Comparison of ENCODE assay signal across 8 cellular contexts in genomic region chr18:63317982-63318881, GRCh38. TPM values are rescaled to one million over a fixed set of nuclear protein-coding genes. Genes with fewer than 3 reads are reported as not detected.
DNase-seq lines count a peak whose midpoint lies in the region; ATAC-seq and TF ChIP-seq lines count a peak whose summit lies in the region.

No MANE protein-coding gene starts in this region.

- H3K27me3 Mint-ChIP-seq in neural progenitor cell (ENCODE audit: insufficient read depth, low read depth): peaks cover 13% of the 10 kb centered on the region

- peak; percentile 43 for ATAC-seq in HG03066 (IDR thresholded peaks at IDR 0.05; ENCODE audit: low read depth, unreplicated experiment)

- H3K4me3 Mint-ChIP-seq in neural progenitor cell: peak overlapping the region; percentile 95

- H3K9ac ChIP-seq in fibroblast of lung (ENCODE audit: insufficient read depth, low read length): no peak overlapping the region
- no peak overlapping the region for H3K9ac ChIP-seq in neural progenitor cell
- peak overlapping the region; percentile 2 to 89 (median 82) for H3K9ac ChIP-seq in subcutaneous abdominal adipose tissue (ENCODE audit: low read length in 5 of 5)

- no peaks in the 10 kb centered on the region for H3K9me3 Mint-ChIP-seq in neural progenitor cell

- CTCF ChIA-PET in AG04449 (lab: Yijun Ruan, JAX): interaction anchor here (0.7 to 3.8 kb wide), 15 partner anchors 10 to 306 kb away, joined by 3 to 36 read pairs (median 5); no protein-coding TSS in a partner anchor

- H3K36me3 ChIP-seq in fibroblast of lung (ENCODE audit: control insufficient read depth, insufficient read depth, low read length): no peaks in the 10 kb centered on the region
- H3K36me3 ChIP-seq in neural progenitor cell: no peaks in the 10 kb centered on the region
- H3K36me3 ChIP-seq in subcutaneous abdominal adipose tissue (ENCODE audit: control insufficient read depth in 5 of 5, insufficient read depth in 5 of 5, low read length in 5 of 5): no peaks in the 10 kb centered on the region

- peak overlapping the region; percentile 41 for H2AFZ ChIP-seq in fibroblast of lung (ENCODE audit: low read length)
- H2AFZ ChIP-seq in neural progenitor cell (replicated peaks): peak overlapping the region; percentile 62

- H4K20me1 ChIP-seq in fibroblast of lung (ENCODE audit: control insufficient read depth, extremely low read depth, insufficient read depth, low read length): no peaks in the 10 kb centered on the region
- peaks cover 8% of the 10 kb centered on the region for H4K20me1 ChIP-seq in neural progenitor cell (ENCODE audit: low read depth)

- peaks cover 3% of the 10 kb centered on the region for H3K4me1 ChIP-seq in fibroblast of lung (ENCODE audit: control insufficient read depth, extremely low read depth, insufficient read depth, low read length)
- peaks cover 12% of the 10 kb centered on the region for H3K4me1 ChIP-seq in neural progenitor cell
- peaks cover 0 to 69% (median 61%) of the 10 kb centered on the region in 5 donors for H3K4me1 ChIP-seq in subcutaneous abdominal adipose tissue (ENCODE audit: control insufficient read depth in 5 of 5, insufficient read depth in 5 of 5, low read length in 5 of 5)

- H3K4me2 ChIP-seq in fibroblast of lung (ENCODE audit: extremely low read depth, insufficient read depth, low read length) (peak overlapping the region; percentile 93), neural progenitor cell (peak overlapping the region; percentile 81)

- peaks cover 37% of the 10 kb centered on the region for H3K4me1 Mint-ChIP-seq in neural progenitor cell

- TF ChIP-seq POLR2A in GM18526 (IDR thresholded peaks at IDR 0.05; ENCODE audit: extremely low read depth, insufficient read length): peak; percentile 58

- H3F3A ChIP-seq in neural progenitor cell (ENCODE audit: low read depth): peaks cover 32% of the 10 kb centered on the region

- POLR2A ChIA-PET in AG04449 (lab: Yijun Ruan, JAX): no interaction called here

- H3K27ac Mint-ChIP-seq in neural progenitor cell: no peak overlapping the region

- H3K9me3 ChIP-seq in fibroblast of lung (ENCODE audit: control insufficient read depth, insufficient read depth, low read depth, low read length) (no peaks in the 10 kb centered on the region), neural progenitor cell (ENCODE audit: low read depth) (no peaks in the 10 kb centered on the region), subcutaneous abdominal adipose tissue (ENCODE audit: control insufficient read depth in 5 of 5, low read length in 5 of 5) (no peaks in the 10 kb centered on the region)

- H3K79me2 ChIP-seq in fibroblast of lung (ENCODE audit: control insufficient read depth, insufficient read depth, low read length): no peaks in the 10 kb centered on the region
- no peaks in the 10 kb centered on the region for H3K79me2 ChIP-seq in neural progenitor cell (ENCODE audit: low read depth)

- H3K27me3 ChIP-seq in fibroblast of lung (ENCODE audit: control insufficient read depth, insufficient read depth, low read length) (no peaks in the 10 kb centered on the region), neural progenitor cell (peaks cover 63% of the 10 kb centered on the region), subcutaneous abdominal adipose tissue (ENCODE audit: control insufficient read depth in 5 of 5, insufficient read depth in 4 of 5, low read length in 5 of 5) (no peaks in the 10 kb centered on the region)

- peaks cover 7% of the 10 kb centered on the region for H3K36me3 Mint-ChIP-seq in neural progenitor cell

- H3K27ac ChIP-seq in fibroblast of lung (ENCODE audit: insufficient read depth, low read length) (no peak overlapping the region), neural progenitor cell (no peak overlapping the region), subcutaneous abdominal adipose tissue (ENCODE audit: low read depth, low read length) (peak overlapping the region; percentile 95)

- peak overlapping the region; percentile 76 for H3K4me3 ChIP-seq in AG04449 (ENCODE audit: low read depth, low read length)
- H3K4me3 ChIP-seq in fibroblast of lung (replicated peaks in 1 of 4; ENCODE audit: control extremely low read depth in 1 of 4, insufficient read depth in 1 of 4, low read depth in 3 of 4, low read length in 4 of 4): peak overlapping the region; percentile 80 to 83 (median 82)
- H3K4me3 ChIP-seq in neural progenitor cell: peak overlapping the region; percentile 61
- H3K4me3 ChIP-seq in subcutaneous abdominal adipose tissue (ENCODE audit: low read depth in 1 of 5, low read length in 5 of 5): peak overlapping the region; percentile 78 to 94 (median 89)

- DNase-seq in AG04449 (ENCODE audit: low read depth, low spot score) (no peak), NK-92 (lab: John Stamatoyannopoulos, UW; ENCODE audit: unreplicated experiment) (peak; percentile 13), activated T-cell treated with anti-CD3 and anti-CD28 coated beads for 48 hours (ENCODE audit: low read depth) (peak; percentile 81), fibroblast of lung (ENCODE audit: low read depth in 2 of 2) (no peak), neural progenitor cell (ENCODE audit: low spot score) (peak; percentile 78)

- peak; percentile 46 for TF ChIP-seq CTCF in AG04449 (IDR thresholded peaks at IDR 0.05; ENCODE audit: insufficient read depth, low read length, missing control alignments)
- TF ChIP-seq CTCF in fibroblast of lung (conservative IDR thresholded peaks at IDR 0.05 in 1 of 2, IDR thresholded peaks at IDR 0.05 in 1 of 2; ENCODE audit: low read depth in 1 of 2, low read length in 2 of 2): peak; percentile 59 to 62
- peak; percentile 66 for TF ChIP-seq CTCF in neural progenitor cell (IDR thresholded peaks at IDR 0.05)

RNA-seq across cellular contexts. Expression of gene BCL2, which starts 1.3 kb away (rescaled TPM):
- 3.6 and 9.0 TPM in 2 replicates for total RNA-seq in fibroblast of lung
- polyA plus RNA-seq in fibroblast of lung: 1.4 and 1.5 TPM in 2 replicates
- 1.1 and 1.5 TPM in 2 replicates for polyA plus RNA-seq in fibroblast of lung (2012)
- 0.43 and 0.82 TPM in 2 replicates for polyA minus RNA-seq in fibroblast of lung (ENCODE audit: low replicate concordance)
- total RNA-seq in neural progenitor cell (ENCODE audit: low replicate concordance): 4.2 and 4.9 TPM in 2 replicates

RNA-seq across cellular contexts. Expression of gene KDSR, which starts 48.8 kb away (rescaled TPM):
- 42.6 and 43.3 TPM in 2 replicates for total RNA-seq in fibroblast of lung
- polyA plus RNA-seq in fibroblast of lung: 54.1 and 61.8 TPM in 2 replicates
- 44.2 and 54.7 TPM in 2 replicates for polyA plus RNA-seq in fibroblast of lung (2012)
- polyA minus RNA-seq in fibroblast of lung (ENCODE audit: low replicate concordance): 42.8 and 193 TPM in 2 replicates
- 20.6 and 21.2 TPM in 2 replicates for total RNA-seq in neural progenitor cell (ENCODE audit: low replicate concordance)

Comparison
In these comparisons a context has a peak if more than half of its experiments do, and no peak if none do; other contexts are left out.
1. DNase-seq: peak in NK-92 (single experiment), activated T-cell treated with anti-CD3 and anti-CD28 coated beads for 48 hours (single experiment) and neural progenitor cell (single experiment); none in AG04449 (single experiment) and fibroblast of lung (0 of 2).
2. H3K9ac ChIP-seq: peak in subcutaneous abdominal adipose tissue (5 of 5); none in fibroblast of lung (single experiment) and neural progenitor cell (single experiment).
3. Peak in every context shown above with its lines, with median percentiles within 50 percentile points of each other: H3K4me3 ChIP-seq and CTCF ChIP-seq.